ENCODE assay signal across 8 cellular contexts in the genomic region with DNA sequence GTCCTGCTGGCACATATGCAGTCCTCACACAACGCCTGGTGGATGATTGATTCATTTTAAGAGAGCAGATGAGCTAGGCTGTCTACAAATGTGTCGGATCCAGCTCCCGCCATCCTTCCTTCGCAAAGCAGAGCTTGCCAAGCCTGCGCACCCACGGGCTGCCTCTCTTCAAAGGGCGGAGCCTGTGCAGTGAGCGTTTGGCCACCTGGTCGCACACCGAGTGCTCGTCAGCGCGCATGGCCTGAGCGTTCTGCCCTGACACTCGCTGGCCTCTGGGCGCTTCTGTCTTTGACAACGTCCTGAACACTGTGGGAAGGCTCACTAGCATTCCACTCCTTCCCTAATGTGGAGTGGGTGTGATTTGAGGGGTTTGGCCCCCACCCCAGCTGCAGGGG. TPM values are rescaled to one million over a fixed set of nuclear protein-coding genes. Genes with fewer than 3 reads are reported as not detected.
DNase-seq lines count a peak whose midpoint lies in the region; ATAC-seq and TF ChIP-seq lines count a peak whose summit lies in the region.
"Had no signal": no experiment of that assay in that cellular context is flagged by ENCODE, and none has a peak within 500 bp of the region (broad histone marks: within the 10 kb centered on the region; RNA-seq: fewer than 3 reads in every experiment).

No MANE protein-coding gene starts in this region.

- no peak overlapping the region for H3K27ac Mint-ChIP-seq in endothelial cell (ENCODE audit: unreplicated experiment)

- H3K9me3 Mint-ChIP-seq in endothelial cell (ENCODE audit: unreplicated experiment), result no peaks in the 10 kb centered on the region

- H3F3A ChIP-seq in PC-3 (ENCODE audit: low read length, unreplicated experiment), result no peaks in the 10 kb centered on the region

- peak overlapping the region; percentile 91 for H3K4me3 Mint-ChIP-seq in endothelial cell (ENCODE audit: unreplicated experiment)

- H3K79me2 ChIP-seq in PC-3 (ENCODE audit: low read length) (no peaks in the 10 kb centered on the region), Karpas-422 (ENCODE audit: low read length) (no peaks in the 10 kb centered on the region)

- intact Hi-C loops in PC-3 (cut with micrococcal nuclease), result loop anchor here (10.0 kb wide), 1 partner anchor 479 kb away; the partner anchor contains the start of gene CXCL12
- intact Hi-C loops in A673 (cut with micrococcal nuclease; ENCODE audit: unreplicated experiment), result no loop called here

- TF ChIP-seq CTCF in PC-3 (conservative IDR thresholded peaks at IDR 0.05; ENCODE audit: low read depth, low read length), result no peak
- TF ChIP-seq CTCF in endothelial cell (IDR thresholded peaks at IDR 0.05; ENCODE audit: unreplicated experiment), result no peak
- no peak for TF ChIP-seq CTCF in A673 (conservative IDR thresholded peaks at IDR 0.05; ENCODE audit: low read depth, low read length)

- no peak overlapping the region for H3K27ac ChIP-seq in PC-3 (ENCODE audit: low read length)
- no peak overlapping the region for H3K27ac ChIP-seq in A673 (ENCODE audit: low read depth, low read length, poor library complexity, severe bottlenecking)
- no peak overlapping the region for H3K27ac ChIP-seq in Karpas-422 (ENCODE audit: low read length)

- H3K9me3 ChIP-seq in PC-3 (ENCODE audit: low read length) (no peaks in the 10 kb centered on the region), neuron (ENCODE audit: low read length) (no peaks in the 10 kb centered on the region), A673 (ENCODE audit: low read depth, low read length, poor library complexity, severe bottlenecking) (no peaks in the 10 kb centered on the region), Karpas-422 (ENCODE audit: low read length) (no peaks in the 10 kb centered on the region)

- DNase-seq in PC-3 (peak; percentile 37), endothelial cell (ENCODE audit: low spot score) (no peak), A673 (ENCODE audit: low spot score) (no peak), Karpas-422 (no peak), cortex of kidney (lab: John Stamatoyannopoulos, UW) (no peak)

- H3K4me2 ChIP-seq in PC-3 (ENCODE audit: low read length), result peak overlapping the region; percentile 86
- no peak overlapping the region for H3K4me2 ChIP-seq in Karpas-422 (ENCODE audit: low read depth, low read length, poor library complexity, severe bottlenecking)

- H3K36me3 ChIP-seq in PC-3 (ENCODE audit: low read depth, low read length), result no peaks in the 10 kb centered on the region
- H3K36me3 ChIP-seq in neuron (ENCODE audit: insufficient read depth, low read length), result no peaks in the 10 kb centered on the region
- no peaks in the 10 kb centered on the region for H3K36me3 ChIP-seq in A673 (ENCODE audit: insufficient read depth, low read length, poor library complexity, severe bottlenecking)
- H3K36me3 ChIP-seq in Karpas-422 (ENCODE audit: insufficient read depth, low read length), result no peaks in the 10 kb centered on the region

- CTCF ChIA-PET in PC-3 (lab: Charles Lee) (no interaction called here), A673 (lab: Charles Lee) (no interaction called here)

- no peaks in the 10 kb centered on the region for H4K20me1 ChIP-seq in PC-3 (ENCODE audit: low read length)
- H4K20me1 ChIP-seq in Karpas-422 (ENCODE audit: insufficient read depth, low read depth, low read length), result no peaks in the 10 kb centered on the region

- peaks cover 11% of the 10 kb centered on the region for H3K27me3 ChIP-seq in PC-3 (ENCODE audit: low read length)
- H3K27me3 ChIP-seq in neuron (ENCODE audit: insufficient read depth, low read length), result peaks cover 14% of the 10 kb centered on the region
- no peaks in the 10 kb centered on the region for H3K27me3 ChIP-seq in A673 (replicated peaks; ENCODE audit: insufficient read depth, low read depth, low read length, poor library complexity)
- H3K27me3 ChIP-seq in Karpas-422 (ENCODE audit: low read length), result no peaks in the 10 kb centered on the region

- no peaks in the 10 kb centered on the region for H3K36me3 Mint-ChIP-seq in endothelial cell (ENCODE audit: low read depth, unreplicated experiment)

- H2AFZ ChIP-seq in PC-3 (ENCODE audit: low read length) (peak overlapping the region; percentile 88), neuron (ENCODE audit: low read depth, low read length) (peak overlapping the region; percentile 68), Karpas-422 (ENCODE audit: low read length) (no peak overlapping the region)

- POLR2A ChIA-PET in PC-3 (lab: Charles Lee; ENCODE audit: unreplicated experiment) (no interaction called here), A673 (lab: Charles Lee; ENCODE audit: low non-redundant PET) (no interaction called here)

- H3K4me1 ChIP-seq in PC-3 (ENCODE audit: insufficient read depth, low read length) (peaks cover 24% of the 10 kb centered on the region), neuron (ENCODE audit: insufficient read depth, low read length) (no peaks in the 10 kb centered on the region), A673 (ENCODE audit: insufficient read depth, low read length, poor library complexity, severe bottlenecking) (peaks cover 12% of the 10 kb centered on the region), Karpas-422 (ENCODE audit: low read length) (peaks cover 18% of the 10 kb centered on the region)

- ATAC-seq in GM19324 (IDR thresholded peaks at IDR 0.05; ENCODE audit: low FRiP score, unreplicated experiment), result peak; percentile 35
- ATAC-seq in PC-3, result peak; percentile 19

- H3K9ac ChIP-seq in PC-3 (ENCODE audit: low read length), result peak overlapping the region; percentile 16; the same call in 1 of the 2 replicates
- no peak overlapping the region for H3K9ac ChIP-seq in Karpas-422 (ENCODE audit: low read length)

- peaks cover 6% of the 10 kb centered on the region for H3K4me1 Mint-ChIP-seq in endothelial cell (ENCODE audit: unreplicated experiment)

- peak overlapping the region; percentile 63 for H3K4me3 ChIP-seq in PC-3 (ENCODE audit: low read length)
- no peak overlapping the region for H3K4me3 ChIP-seq in neuron (ENCODE audit: low read length)
- H3K4me3 ChIP-seq in A673 (ENCODE audit: low read depth, low read length, poor library complexity, severe bottlenecking), result no peak overlapping the region
- H3K4me3 ChIP-seq in Karpas-422 (ENCODE audit: low read length), result no peak overlapping the region

- H3K9me2 ChIP-seq in PC-3 (replicated peaks; ENCODE audit: low read length), result no peaks in the 10 kb centered on the region
- no peaks in the 10 kb centered on the region for H3K9me2 ChIP-seq in Karpas-422 (replicated peaks; ENCODE audit: insufficient read depth, low read length)

- no TSS peak for BruUV-seq in PC-3 (replicated peaks; lab: Mats Ljungman, UMichigan)
- no TSS peak for BruUV-seq in A673 (replicated peaks; lab: Mats Ljungman, UMichigan)

- H3K27me3 Mint-ChIP-seq in endothelial cell (ENCODE audit: unreplicated experiment), result peaks cover 7% of the 10 kb centered on the region

RNA-seq across cellular contexts. Expression of gene TMEM72, which starts 47.1 kb away (rescaled TPM):
- total RNA-seq in PC-3 (2014; rRNA removed), result not detected in 2 replicates
- not detected for total RNA-seq in endothelial cell (ENCODE audit: unreplicated experiment)
- total RNA-seq in A673 (2021), result 0.80 and 1.4 TPM in 2 replicates
- total RNA-seq in Karpas-422 (2014; rRNA removed; shearing (Covaris generic); ENCODE audit: low replicate concordance), result not detected in 2 replicates
- total RNA-seq: NCI-H460 had no signal
